In the genomic region with DNA sequence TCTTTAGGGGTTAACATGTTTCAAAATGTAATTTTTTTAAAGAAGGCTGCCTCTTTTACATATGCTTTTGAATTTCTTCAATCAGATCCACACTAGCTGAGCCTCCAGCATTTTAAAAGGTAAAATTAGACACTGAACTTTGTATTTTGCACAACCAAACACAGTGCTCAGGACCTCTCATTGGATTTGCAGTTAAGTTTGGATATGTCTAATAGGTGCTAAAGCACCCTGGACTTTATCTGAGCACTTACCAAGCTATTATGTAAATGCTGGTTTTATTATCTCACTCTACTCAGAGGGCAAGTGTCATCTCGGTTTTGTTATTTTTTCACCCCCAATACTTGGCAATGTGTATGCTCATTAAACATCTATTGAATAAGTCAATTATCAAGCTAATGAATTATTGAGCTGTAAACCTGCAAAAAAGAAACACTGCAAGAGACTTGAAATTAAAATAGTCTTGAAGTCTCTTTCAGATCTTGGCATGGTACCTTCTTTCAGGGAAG, we compare ENCODE assay signal across 35 cellular contexts.
"Had no signal": no experiment of that assay in that cellular context is flagged by ENCODE, and none has a peak within 500 bp of the region (broad histone marks: within the 10 kb centered on the region; RNA-seq: fewer than 3 reads in every experiment).

No MANE protein-coding gene starts in this region.

- H3K27me3 ChIP-seq: MG63 had no signal

- DNase-seq: Karpas-422, Kasumi-1, MG63, MM.1S, MV-4-11, NCI-H1048, NCI-H1092, NCI-H1092 treated with DMSO at 0.1 percent for 48 hours, NCI-H1105, NCI-H1105 treated with DMSO at 0.1 percent for 48 hours, NCI-H1417, NCI-H1417 treated with DMSO at 0.1 percent for 48 hours, NCI-H1436, NCI-H1436 treated with DMSO at 0.1 percent for 48 hours, NCI-H146, NCI-H1694, NCI-H1694 treated with DMSO at 0.1 percent for 48 hours, NCI-H187, NCI-H187 treated with DMSO at 0.1 percent for 48 hours, NCI-H1930, NCI-H2029, NCI-H2029 treated with DMSO at 0.1 percent for 48 hours, NCI-H2081, NCI-H2081 treated with DMSO at 0.1 percent for 48 hours, NCI-H2107, NCI-H2171, NCI-H2171 treated with DMSO at 0.1 percent for 48 hours, NCI-H2227 treated with DMSO at 0.1 percent for 48 hours, NCI-H226, NCI-H345, NCI-H446, NCI-H446 treated with DMSO at 0.1 percent for 48 hours, NCI-H510A, NCI-H510A treated with DMSO at 0.1 percent for 48 hours, NCI-H524 had no signal

- H3K9me3 ChIP-seq: MG63 had no signal

- H3K36me3 ChIP-seq: MG63 had no signal

- H3K4me3 ChIP-seq: MG63 had no signal
